ENCODE assay signal across 8 cellular contexts in genomic region chr1:32063261-32063681, GRCh38. TPM values are rescaled to one million over a fixed set of nuclear protein-coding genes. Genes with fewer than 3 reads are reported as not detected.
DNase-seq lines count a peak whose midpoint lies in the region; ATAC-seq lines count a peak whose summit lies in the region.

No MANE protein-coding gene starts in this region.

- peak overlapping the region; percentile 40 for H3K27ac Mint-ChIP-seq in activated CD8-positive, alpha-beta T cell treated with anti-CD3 and anti-CD28 coated beads, Interleukin-2, amount 10 ng/mL, durations not matched to agents 7 days and 5 days

- no peak for ATAC-seq in activated CD8-positive, alpha-beta T cell treated with anti-CD3 and anti-CD28 coated beads, Interleukin-2, amount 10 ng/mL, durations not matched to agents 7 days and 5 days
- ATAC-seq in GM19397 (IDR thresholded peaks at IDR 0.05; ENCODE audit: unreplicated experiment): no peak

- CTCF ChIA-PET in activated CD8-positive, alpha-beta T cell treated with anti-CD3 and anti-CD28 coated beads, Interleukin-2, amount 10 ng/mL, durations not matched to agents 7 days and 5 days (lab: Charles Lee): interaction anchor here (0.7 to 2.6 kb wide), 36 partner anchors 9 to 349 kb away, joined by 3 to 20 read pairs (median 4); partner anchors contain the start of genes KHDRBS1, KPNA6 and TMEM39B

- no peaks in the 10 kb centered on the region for H3K27me3 Mint-ChIP-seq in activated CD8-positive, alpha-beta T cell treated with anti-CD3 and anti-CD28 coated beads, Interleukin-2, amount 10 ng/mL, durations not matched to agents 7 days and 5 days (ENCODE audit: low read depth)

- peak; percentile 36 for DNase-seq in A172 (ENCODE audit: low spot score)
- peak; percentile 22 for DNase-seq in ELF-1 (ENCODE audit: low read depth, low spot score)
- DNase-seq in NCI-H1694 (lab: John Stamatoyannopoulos, UW): peak; percentile 65
- no peak for DNase-seq in activated CD8-positive, alpha-beta T cell treated with anti-CD3 and anti-CD28 coated beads, Interleukin-2, amount 10 ng/mL, durations not matched to agents 7 days and 5 days
- peak; percentile 57 for DNase-seq in glomerular visceral epithelial cell (ENCODE audit: extremely low spot score)
- DNase-seq in putamen (ENCODE audit: low spot score): peak; percentile 72
- DNase-seq in GF-D8 (lab: John Stamatoyannopoulos, UW): no peak

- peaks cover 43% of the 10 kb centered on the region for H3K36me3 Mint-ChIP-seq in activated CD8-positive, alpha-beta T cell treated with anti-CD3 and anti-CD28 coated beads, Interleukin-2, amount 10 ng/mL, durations not matched to agents 7 days and 5 days (ENCODE audit: low read depth)

- peaks cover 21% of the 10 kb centered on the region for H3K4me1 Mint-ChIP-seq in activated CD8-positive, alpha-beta T cell treated with anti-CD3 and anti-CD28 coated beads, Interleukin-2, amount 10 ng/mL, durations not matched to agents 7 days and 5 days (ENCODE audit: low read depth)

- H3K4me3 Mint-ChIP-seq in activated CD8-positive, alpha-beta T cell treated with anti-CD3 and anti-CD28 coated beads, Interleukin-2, amount 10 ng/mL, durations not matched to agents 7 days and 5 days: no peak overlapping the region

- no peaks in the 10 kb centered on the region for H3K9me3 Mint-ChIP-seq in activated CD8-positive, alpha-beta T cell treated with anti-CD3 and anti-CD28 coated beads, Interleukin-2, amount 10 ng/mL, durations not matched to agents 7 days and 5 days (ENCODE audit: insufficient read depth)

- POLR2A ChIA-PET in activated CD8-positive, alpha-beta T cell treated with anti-CD3 and anti-CD28 coated beads, Interleukin-2, amount 10 ng/mL, durations not matched to agents 7 days and 5 days (lab: Charles Lee): interaction anchor here (0.7 to 0.9 kb wide), 2 partner anchors 10 to 11 kb away, joined by 3 to 4 read pairs; partner anchors contain the start of gene TMEM39B

RNA-seq across cellular contexts. Expression of gene TMEM39B, which starts 9.5 kb away (rescaled TPM):
- total RNA-seq in A172 (2014; rRNA removed; shearing (Covaris generic)): 1.5 and 3.0 TPM in 2 replicates
- total RNA-seq in activated CD8-positive, alpha-beta T cell treated with anti-CD3 and anti-CD28 coated beads, Interleukin-2, amount 10 ng/mL, durations not matched to agents 7 days and 5 days: 10 to 100 TPM; 32.6 to 36.2 TPM

RNA-seq across cellular contexts. Expression of gene KPNA6, which starts 44.6 kb away (rescaled TPM):
- 35.5 and 37.8 TPM in 2 replicates for total RNA-seq in A172 (2014; rRNA removed; shearing (Covaris generic))
- 10 to 100 TPM; 65.7 to 67.2 TPM for total RNA-seq in activated CD8-positive, alpha-beta T cell treated with anti-CD3 and anti-CD28 coated beads, Interleukin-2, amount 10 ng/mL, durations not matched to agents 7 days and 5 days

RNA-seq across cellular contexts. Expression of gene KHDRBS1, which starts 49.6 kb away (rescaled TPM):
- 58.0 and 70.0 TPM in 2 replicates for total RNA-seq in A172 (2014; rRNA removed; shearing (Covaris generic))
- 100 to 1,000 TPM; 194 to 197 TPM for total RNA-seq in activated CD8-positive, alpha-beta T cell treated with anti-CD3 and anti-CD28 coated beads, Interleukin-2, amount 10 ng/mL, durations not matched to agents 7 days and 5 days

Comparison
In these comparisons a context has a peak if more than half of its experiments do, and no peak if none do; other contexts are left out.
1. DNase-seq: peak in A172 (single experiment), ELF-1 (single experiment), NCI-H1694 (single experiment), glomerular visceral epithelial cell (single experiment) and putamen (single experiment); none in activated CD8-positive, alpha-beta T cell treated with anti-CD3 and anti-CD28 coated beads, Interleukin-2, amount 10 ng/mL, durations not matched to agents 7 days and 5 days (single experiment) and GF-D8 (single experiment).